ENCODE assay signal across 21 cellular contexts in genomic region chr11:9669954-9670353, GRCh38.
"Had no signal": no experiment of that assay in that cellular context is flagged by ENCODE, and none has a peak within 500 bp of the region (broad histone marks: within the 10 kb centered on the region; RNA-seq: fewer than 3 reads in every experiment).

No MANE protein-coding gene starts in this region.

- H3K27me3 Mint-ChIP-seq: brain had no signal

- H3K4me1 Mint-ChIP-seq: stimulated activated naive CD8-positive, alpha-beta T cell treated with anti-CD3 and anti-CD28 coated beads, Interleukin-15, amount 100 ng/mL, for 72 hours had no signal

- DNase-seq: activated CD4-positive, alpha-beta memory T cell treated with anti-CD3 and anti-CD28 coated beads, Interleukin-2, amount 10 ng/mL, durations not matched to agents 7 days and 5 days; activated CD4-positive, alpha-beta T cell treated with anti-CD3 and anti-CD28 coated beads for 4 hours; activated CD8-positive, alpha-beta memory T cell treated with anti-CD3 and anti-CD28 coated beads, Interleukin-2, amount 10 ng/mL, durations not matched to agents 7 days and 5 days; activated naive CD4-positive, alpha-beta T cell; caudate nucleus; foreskin keratinocyte; hippocampal formation; left colon; naive thymus-derived CD8-positive, alpha-beta T cell; stimulated activated CD4-positive, alpha-beta T cell treated with anti-CD3 and anti-CD28 coated beads, Interleukin-2, amount 100 ng/mL, for 24 hours; stimulated activated naive CD8-positive, alpha-beta T cell treated with anti-CD3 and anti-CD28 coated beads, Interleukin-15, amount 100 ng/mL, for 72 hours; T-cell; T1000; trophoblast cell had no signal

- H3K36me3 ChIP-seq: prostate gland, right atrium auricular region had no signal

- FAIRE-seq: islet of Langerhans had no signal

- H3K27me3 ChIP-seq: foreskin keratinocyte, right atrium auricular region, vagina had no signal

- H3K4me1 ChIP-seq: prostate gland, right atrium auricular region had no signal

- H3K36me3 Mint-ChIP-seq: T-cell had no signal

- H3K9me3 ChIP-seq: prostate gland, vagina had no signal

- H3K4me3 Mint-ChIP-seq: activated CD4-positive, alpha-beta memory T cell treated with anti-CD3 and anti-CD28 coated beads, Interleukin-2, amount 10 ng/mL, durations not matched to agents 7 days and 5 days; activated CD8-positive, alpha-beta memory T cell treated with anti-CD3 and anti-CD28 coated beads, Interleukin-2, amount 10 ng/mL, durations not matched to agents 7 days and 5 days; brain; naive thymus-derived CD8-positive, alpha-beta T cell; stimulated activated naive CD8-positive, alpha-beta T cell treated with anti-CD3 and anti-CD28 coated beads, Interleukin-15, amount 100 ng/mL, for 72 hours; T-cell had no signal

- H3K27ac ChIP-seq: epithelial cell of prostate, foreskin keratinocyte, prostate gland, right atrium auricular region, vagina, VCaP had no signal

- H3K27ac Mint-ChIP-seq: activated CD4-positive, alpha-beta memory T cell treated with anti-CD3 and anti-CD28 coated beads, Interleukin-2, amount 10 ng/mL, durations not matched to agents 7 days and 5 days; activated CD8-positive, alpha-beta memory T cell treated with anti-CD3 and anti-CD28 coated beads, Interleukin-2, amount 10 ng/mL, durations not matched to agents 7 days and 5 days; brain; naive thymus-derived CD8-positive, alpha-beta T cell; stimulated activated naive CD8-positive, alpha-beta T cell treated with anti-CD3 and anti-CD28 coated beads, Interleukin-15, amount 100 ng/mL, for 72 hours; T-cell had no signal

- ATAC-seq: activated CD8-positive, alpha-beta memory T cell treated with anti-CD3 and anti-CD28 coated beads, Interleukin-2, amount 10 ng/mL, durations not matched to agents 7 days and 5 days; foreskin keratinocyte; left colon; naive thymus-derived CD8-positive, alpha-beta T cell; stimulated activated naive CD8-positive, alpha-beta T cell treated with anti-CD3 and anti-CD28 coated beads, Interleukin-15, amount 100 ng/mL, for 72 hours; T-cell had no signal

- H3K4me3 ChIP-seq: prostate gland, right atrium auricular region, vagina had no signal
